Comparison of ENCODE assay signal across 1 cellular context in the genomic region with DNA sequence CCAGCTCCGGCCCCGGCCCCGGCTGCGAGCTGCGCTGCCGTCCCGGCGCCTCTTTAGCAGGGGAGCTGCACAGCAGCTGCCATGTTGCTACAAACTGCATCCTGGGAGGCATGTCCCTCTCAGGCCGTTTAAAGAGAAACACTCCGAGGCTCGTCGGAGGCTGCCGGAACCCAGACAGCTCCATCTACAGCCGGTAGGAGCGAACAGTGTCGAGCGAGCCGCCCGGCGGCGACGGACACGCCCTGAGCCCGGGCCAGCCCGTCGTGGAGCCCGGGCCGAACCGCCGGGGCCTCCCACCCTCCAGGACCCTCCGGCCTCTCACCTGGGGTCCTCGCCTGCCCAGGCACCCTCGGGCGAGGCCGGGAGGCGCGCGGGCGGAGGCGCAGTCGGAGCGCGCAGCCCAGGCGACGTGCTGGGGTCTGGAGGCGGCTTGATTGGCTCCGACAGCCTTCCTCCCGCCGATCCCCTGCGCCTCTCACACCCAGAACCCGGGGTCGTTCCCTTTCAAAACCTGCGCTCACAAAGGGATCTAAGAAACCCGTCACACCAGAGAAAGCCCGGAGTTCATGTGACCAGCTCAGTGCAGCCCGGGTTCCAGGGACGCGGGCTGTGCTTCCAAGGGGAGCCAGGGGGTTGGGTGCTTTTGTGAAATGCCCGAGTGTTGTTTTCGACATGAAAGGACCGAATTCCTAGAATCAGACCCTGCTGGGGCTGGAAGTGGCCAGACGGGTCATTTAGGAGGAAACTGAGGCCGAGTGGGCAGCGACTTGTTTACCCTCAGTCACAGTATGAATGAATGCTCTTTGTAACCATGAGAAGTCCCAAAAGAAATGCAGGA.
TF ChIP-seq lines count a peak whose summit lies in the region.

A gene (minus strand): TSS at position 570 of the 838 bp plus-strand sequence. CDS start 5,040 bp downstream, outside the sequence.

TF ChIP-seq in HepG2, 621 proteins besides CTCF, POLR2A, EP300 and RAD21 (continued from another document and continues in another):
- TF ChIP-seq REPIN1 (CRISPR knock-in tag; IDR thresholded peaks at IDR 0.05; ENCODE audit: borderline replicate concordance, low read depth) (peak; percentile 55; the same call in 1 of the 2 replicates), SIN3B (IDR thresholded peaks at IDR 0.05; ENCODE audit: low read length) (peak; percentile 26; the same call in 1 of the 2 replicates), MAZ (IDR thresholded peaks at IDR 0.05; ENCODE audit: borderline replicate concordance, low read depth, low read length) (no peak), MAZ (CRISPR knock-in tag; IDR thresholded peaks at IDR 0.05; ENCODE audit: low read depth) (peak; percentile 71), SRSF4 (IDR thresholded peaks at IDR 0.05; ENCODE audit: low read depth, low read length, poor library complexity, severe bottlenecking) (no peak), MXD4 (CRISPR knock-in tag; IDR thresholded peaks at IDR 0.05) (0 out of 2 replicates have a peak, but pooled peaks have one; percentile 63), KLF11 (CRISPR knock-in tag; IDR thresholded peaks at IDR 0.05) (no peak), SRSF1 (optimal IDR thresholded peaks at IDR 0.05; ENCODE audit: low read depth, low read length) (no peak), TBX2 (CRISPR knock-in tag; IDR thresholded peaks at IDR 0.05; ENCODE audit: borderline replicate concordance) (peak; percentile 53; the same call in 1 of the 2 replicates), ZNF790 (CRISPR knock-in tag; IDR thresholded peaks at IDR 0.05; ENCODE audit: borderline replicate concordance) (no peak), YEATS2 (CRISPR knock-in tag; IDR thresholded peaks at IDR 0.05; ENCODE audit: borderline replicate concordance) (peak; percentile 45; the same call in 1 of the 2 replicates), SMAD3 (CRISPR knock-in tag; IDR thresholded peaks at IDR 0.05) (0 out of 2 replicates have a peak, but pooled peaks have one; percentile 36), NBN (conservative IDR thresholded peaks at IDR 0.05) (no peak), STAT5B (CRISPR knock-in tag; IDR thresholded peaks at IDR 0.05) (no peak), ZNF567 (CRISPR knock-in tag; IDR thresholded peaks at IDR 0.05; ENCODE audit: borderline replicate concordance) (no peak), ZFP1 (CRISPR knock-in tag; IDR thresholded peaks at IDR 0.05) (no peak), ZFX (CRISPR knock-in tag; IDR thresholded peaks at IDR 0.05; ENCODE audit: low read depth) (peak; percentile 74), ZNF101 (CRISPR knock-in tag; IDR thresholded peaks at IDR 0.05; ENCODE audit: borderline replicate concordance, low read depth) (no peak), ZBTB38 (CRISPR knock-in tag; IDR thresholded peaks at IDR 0.05) (peak; percentile 35; the same call in 1 of the 2 replicates), SP1 (IDR thresholded peaks at IDR 0.05) (no peak), SP1 (CRISPR knock-in tag; IDR thresholded peaks at IDR 0.05) (peak; percentile 49; the same call in 1 of the 2 replicates), ZNF556 (CRISPR knock-in tag; IDR thresholded peaks at IDR 0.05; ENCODE audit: borderline replicate concordance) (0 out of 2 replicates have a peak, but pooled peaks have one; percentile 69), ZNF788 (CRISPR knock-in tag; IDR thresholded peaks at IDR 0.05; ENCODE audit: borderline replicate concordance) (peak; percentile 28; the same call in 1 of the 2 replicates), MBD4 (IDR thresholded peaks at IDR 0.05; ENCODE audit: borderline replicate concordance, low read length) (no peak), LCORL (IDR thresholded peaks at IDR 0.05) (no peak), LCORL (CRISPR knock-in tag; IDR thresholded peaks at IDR 0.05) (peak; percentile 51; the same call in 1 of the 2 replicates), MEIS2 (CRISPR knock-in tag; IDR thresholded peaks at IDR 0.05) (0 out of 2 replicates have a peak, but pooled peaks have one; percentile 46), ZNF225 (CRISPR knock-in tag; IDR thresholded peaks at IDR 0.05) (peak; percentile 42; the same call in 1 of the 2 replicates), TSC22D2 (CRISPR knock-in tag; IDR thresholded peaks at IDR 0.05; ENCODE audit: borderline replicate concordance) (peak; percentile 30; the same call in 1 of the 2 replicates), ESRRA (CRISPR knock-in tag; IDR thresholded peaks at IDR 0.05; ENCODE audit: low read depth) (no peak), ZNF143 (CRISPR knock-in tag; IDR thresholded peaks at IDR 0.05) (peak; percentile 85), KDM5A (IDR thresholded peaks at IDR 0.05; ENCODE audit: borderline replicate concordance, low read length) (0 out of 2 replicates have a peak, but pooled peaks have one; percentile 26), ARNT2 (CRISPR knock-in tag; IDR thresholded peaks at IDR 0.05; ENCODE audit: low read depth) (peak; percentile 60), NKX3-1 (CRISPR knock-in tag; IDR thresholded peaks at IDR 0.05) (no peak), ZNF598 (CRISPR knock-in tag; IDR thresholded peaks at IDR 0.05; ENCODE audit: borderline replicate concordance) (no peak), ARNTL (CRISPR knock-in tag; IDR thresholded peaks at IDR 0.05) (0 out of 2 replicates have a peak, but pooled peaks have one; percentile 30), ZNF205 (CRISPR knock-in tag; IDR thresholded peaks at IDR 0.05) (no peak), FOXC1 (CRISPR knock-in tag; IDR thresholded peaks at IDR 0.05; ENCODE audit: borderline replicate concordance) (peak; percentile 66; the same call in 1 of the 2 replicates), ZNF367 (CRISPR knock-in tag; IDR thresholded peaks at IDR 0.05; ENCODE audit: borderline replicate concordance) (no peak), SKI (IDR thresholded peaks at IDR 0.05; ENCODE audit: partially characterized antibody) (peak; percentile 41), ZNF510 (CRISPR knock-in tag; IDR thresholded peaks at IDR 0.05; ENCODE audit: low read depth) (no peak)
- TF ChIP-seq, protein P1, sequence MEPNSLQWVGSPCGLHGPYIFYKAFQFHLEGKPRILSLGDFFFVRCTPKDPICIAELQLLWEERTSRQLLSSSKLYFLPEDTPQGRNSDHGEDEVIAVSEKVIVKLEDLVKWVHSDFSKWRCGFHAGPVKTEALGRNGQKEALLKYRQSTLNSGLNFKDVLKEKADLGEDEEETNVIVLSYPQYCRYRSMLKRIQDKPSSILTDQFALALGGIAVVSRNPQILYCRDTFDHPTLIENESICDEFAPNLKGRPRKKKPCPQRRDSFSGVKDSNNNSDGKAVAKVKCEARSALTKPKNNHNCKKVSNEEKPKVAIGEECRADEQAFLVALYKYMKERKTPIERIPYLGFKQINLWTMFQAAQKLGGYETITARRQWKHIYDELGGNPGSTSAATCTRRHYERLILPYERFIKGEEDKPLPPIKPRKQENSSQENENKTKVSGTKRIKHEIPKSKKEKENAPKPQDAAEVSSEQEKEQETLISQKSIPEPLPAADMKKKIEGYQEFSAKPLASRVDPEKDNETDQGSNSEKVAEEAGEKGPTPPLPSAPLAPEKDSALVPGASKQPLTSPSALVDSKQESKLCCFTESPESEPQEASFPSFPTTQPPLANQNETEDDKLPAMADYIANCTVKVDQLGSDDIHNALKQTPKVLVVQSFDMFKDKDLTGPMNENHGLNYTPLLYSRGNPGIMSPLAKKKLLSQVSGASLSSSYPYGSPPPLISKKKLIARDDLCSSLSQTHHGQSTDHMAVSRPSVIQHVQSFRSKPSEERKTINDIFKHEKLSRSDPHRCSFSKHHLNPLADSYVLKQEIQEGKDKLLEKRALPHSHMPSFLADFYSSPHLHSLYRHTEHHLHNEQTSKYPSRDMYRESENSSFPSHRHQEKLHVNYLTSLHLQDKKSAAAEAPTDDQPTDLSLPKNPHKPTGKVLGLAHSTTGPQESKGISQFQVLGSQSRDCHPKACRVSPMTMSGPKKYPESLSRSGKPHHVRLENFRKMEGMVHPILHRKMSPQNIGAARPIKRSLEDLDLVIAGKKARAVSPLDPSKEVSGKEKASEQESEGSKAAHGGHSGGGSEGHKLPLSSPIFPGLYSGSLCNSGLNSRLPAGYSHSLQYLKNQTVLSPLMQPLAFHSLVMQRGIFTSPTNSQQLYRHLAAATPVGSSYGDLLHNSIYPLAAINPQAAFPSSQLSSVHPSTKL (CRISPR knock-in tag; IDR thresholded peaks at IDR 0.05): 0 out of 2 replicates have a peak, but pooled peaks have one; percentile 1
- TF ChIP-seq, protein P2, sequence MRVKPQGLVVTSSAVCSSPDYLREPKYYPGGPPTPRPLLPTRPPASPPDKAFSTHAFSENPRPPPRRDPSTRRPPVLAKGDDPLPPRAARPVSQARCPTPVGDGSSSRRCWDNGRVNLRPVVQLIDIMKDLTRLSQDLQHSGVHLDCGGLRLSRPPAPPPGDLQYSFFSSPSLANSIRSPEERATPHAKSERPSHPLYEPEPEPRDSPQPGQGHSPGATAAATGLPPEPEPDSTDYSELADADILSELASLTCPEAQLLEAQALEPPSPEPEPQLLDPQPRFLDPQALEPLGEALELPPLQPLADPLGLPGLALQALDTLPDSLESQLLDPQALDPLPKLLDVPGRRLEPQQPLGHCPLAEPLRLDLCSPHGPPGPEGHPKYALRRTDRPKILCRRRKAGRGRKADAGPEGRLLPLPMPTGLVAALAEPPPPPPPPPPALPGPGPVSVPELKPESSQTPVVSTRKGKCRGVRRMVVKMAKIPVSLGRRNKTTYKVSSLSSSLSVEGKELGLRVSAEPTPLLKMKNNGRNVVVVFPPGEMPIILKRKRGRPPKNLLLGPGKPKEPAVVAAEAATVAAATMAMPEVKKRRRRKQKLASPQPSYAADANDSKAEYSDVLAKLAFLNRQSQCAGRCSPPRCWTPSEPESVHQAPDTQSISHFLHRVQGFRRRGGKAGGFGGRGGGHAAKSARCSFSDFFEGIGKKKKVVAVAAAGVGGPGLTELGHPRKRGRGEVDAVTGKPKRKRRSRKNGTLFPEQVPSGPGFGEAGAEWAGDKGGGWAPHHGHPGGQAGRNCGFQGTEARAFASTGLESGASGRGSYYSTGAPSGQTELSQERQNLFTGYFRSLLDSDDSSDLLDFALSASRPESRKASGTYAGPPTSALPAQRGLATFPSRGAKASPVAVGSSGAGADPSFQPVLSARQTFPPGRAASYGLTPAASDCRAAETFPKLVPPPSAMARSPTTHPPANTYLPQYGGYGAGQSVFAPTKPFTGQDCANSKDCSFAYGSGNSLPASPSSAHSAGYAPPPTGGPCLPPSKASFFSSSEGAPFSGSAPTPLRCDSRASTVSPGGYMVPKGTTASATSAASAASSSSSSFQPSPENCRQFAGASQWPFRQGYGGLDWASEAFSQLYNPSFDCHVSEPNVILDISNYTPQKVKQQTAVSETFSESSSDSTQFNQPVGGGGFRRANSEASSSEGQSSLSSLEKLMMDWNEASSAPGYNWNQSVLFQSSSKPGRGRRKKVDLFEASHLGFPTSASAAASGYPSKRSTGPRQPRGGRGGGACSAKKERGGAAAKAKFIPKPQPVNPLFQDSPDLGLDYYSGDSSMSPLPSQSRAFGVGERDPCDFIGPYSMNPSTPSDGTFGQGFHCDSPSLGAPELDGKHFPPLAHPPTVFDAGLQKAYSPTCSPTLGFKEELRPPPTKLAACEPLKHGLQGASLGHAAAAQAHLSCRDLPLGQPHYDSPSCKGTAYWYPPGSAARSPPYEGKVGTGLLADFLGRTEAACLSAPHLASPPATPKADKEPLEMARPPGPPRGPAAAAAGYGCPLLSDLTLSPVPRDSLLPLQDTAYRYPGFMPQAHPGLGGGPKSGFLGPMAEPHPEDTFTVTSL (CRISPR knock-in tag; IDR thresholded peaks at IDR 0.05; ENCODE audit: borderline replicate concordance): no peak
- TF ChIP-seq, protein P3, sequence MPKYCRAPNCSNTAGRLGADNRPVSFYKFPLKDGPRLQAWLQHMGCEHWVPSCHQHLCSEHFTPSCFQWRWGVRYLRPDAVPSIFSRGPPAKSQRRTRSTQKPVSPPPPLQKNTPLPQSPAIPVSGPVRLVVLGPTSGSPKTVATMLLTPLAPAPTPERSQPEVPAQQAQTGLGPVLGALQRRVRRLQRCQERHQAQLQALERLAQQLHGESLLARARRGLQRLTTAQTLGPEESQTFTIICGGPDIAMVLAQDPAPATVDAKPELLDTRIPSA (CRISPR knock-in tag; IDR thresholded peaks at IDR 0.05; ENCODE audit: borderline replicate concordance): no peak
- TF ChIP-seq, protein P4, sequence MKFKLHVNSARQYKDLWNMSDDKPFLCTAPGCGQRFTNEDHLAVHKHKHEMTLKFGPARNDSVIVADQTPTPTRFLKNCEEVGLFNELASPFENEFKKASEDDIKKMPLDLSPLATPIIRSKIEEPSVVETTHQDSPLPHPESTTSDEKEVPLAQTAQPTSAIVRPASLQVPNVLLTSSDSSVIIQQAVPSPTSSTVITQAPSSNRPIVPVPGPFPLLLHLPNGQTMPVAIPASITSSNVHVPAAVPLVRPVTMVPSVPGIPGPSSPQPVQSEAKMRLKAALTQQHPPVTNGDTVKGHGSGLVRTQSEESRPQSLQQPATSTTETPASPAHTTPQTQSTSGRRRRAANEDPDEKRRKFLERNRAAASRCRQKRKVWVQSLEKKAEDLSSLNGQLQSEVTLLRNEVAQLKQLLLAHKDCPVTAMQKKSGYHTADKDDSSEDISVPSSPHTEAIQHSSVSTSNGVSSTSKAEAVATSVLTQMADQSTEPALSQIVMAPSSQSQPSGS (CRISPR knock-in tag; IDR thresholded peaks at IDR 0.05): peak; percentile 37; the same call in 1 of the 2 replicates
- TF ChIP-seq, protein P5, sequence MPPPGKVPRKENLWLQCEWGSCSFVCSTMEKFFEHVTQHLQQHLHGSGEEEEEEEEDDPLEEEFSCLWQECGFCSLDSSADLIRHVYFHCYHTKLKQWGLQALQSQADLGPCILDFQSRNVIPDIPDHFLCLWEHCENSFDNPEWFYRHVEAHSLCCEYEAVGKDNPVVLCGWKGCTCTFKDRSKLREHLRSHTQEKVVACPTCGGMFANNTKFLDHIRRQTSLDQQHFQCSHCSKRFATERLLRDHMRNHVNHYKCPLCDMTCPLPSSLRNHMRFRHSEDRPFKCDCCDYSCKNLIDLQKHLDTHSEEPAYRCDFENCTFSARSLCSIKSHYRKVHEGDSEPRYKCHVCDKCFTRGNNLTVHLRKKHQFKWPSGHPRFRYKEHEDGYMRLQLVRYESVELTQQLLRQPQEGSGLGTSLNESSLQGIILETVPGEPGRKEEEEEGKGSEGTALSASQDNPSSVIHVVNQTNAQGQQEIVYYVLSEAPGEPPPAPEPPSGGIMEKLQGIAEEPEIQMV (CRISPR knock-in tag; IDR thresholded peaks at IDR 0.05; ENCODE audit: low read depth): no peak
- TF ChIP-seq, protein P6, sequence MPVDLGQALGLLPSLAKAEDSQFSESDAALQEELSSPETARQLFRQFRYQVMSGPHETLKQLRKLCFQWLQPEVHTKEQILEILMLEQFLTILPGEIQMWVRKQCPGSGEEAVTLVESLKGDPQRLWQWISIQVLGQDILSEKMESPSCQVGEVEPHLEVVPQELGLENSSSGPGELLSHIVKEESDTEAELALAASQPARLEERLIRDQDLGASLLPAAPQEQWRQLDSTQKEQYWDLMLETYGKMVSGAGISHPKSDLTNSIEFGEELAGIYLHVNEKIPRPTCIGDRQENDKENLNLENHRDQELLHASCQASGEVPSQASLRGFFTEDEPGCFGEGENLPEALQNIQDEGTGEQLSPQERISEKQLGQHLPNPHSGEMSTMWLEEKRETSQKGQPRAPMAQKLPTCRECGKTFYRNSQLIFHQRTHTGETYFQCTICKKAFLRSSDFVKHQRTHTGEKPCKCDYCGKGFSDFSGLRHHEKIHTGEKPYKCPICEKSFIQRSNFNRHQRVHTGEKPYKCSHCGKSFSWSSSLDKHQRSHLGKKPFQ (CRISPR knock-in tag; IDR thresholded peaks at IDR 0.05; ENCODE audit: insufficient replicate concordance): no peak
